Comparison of ENCODE assay signal across 10 cellular contexts in the genomic region with DNA sequence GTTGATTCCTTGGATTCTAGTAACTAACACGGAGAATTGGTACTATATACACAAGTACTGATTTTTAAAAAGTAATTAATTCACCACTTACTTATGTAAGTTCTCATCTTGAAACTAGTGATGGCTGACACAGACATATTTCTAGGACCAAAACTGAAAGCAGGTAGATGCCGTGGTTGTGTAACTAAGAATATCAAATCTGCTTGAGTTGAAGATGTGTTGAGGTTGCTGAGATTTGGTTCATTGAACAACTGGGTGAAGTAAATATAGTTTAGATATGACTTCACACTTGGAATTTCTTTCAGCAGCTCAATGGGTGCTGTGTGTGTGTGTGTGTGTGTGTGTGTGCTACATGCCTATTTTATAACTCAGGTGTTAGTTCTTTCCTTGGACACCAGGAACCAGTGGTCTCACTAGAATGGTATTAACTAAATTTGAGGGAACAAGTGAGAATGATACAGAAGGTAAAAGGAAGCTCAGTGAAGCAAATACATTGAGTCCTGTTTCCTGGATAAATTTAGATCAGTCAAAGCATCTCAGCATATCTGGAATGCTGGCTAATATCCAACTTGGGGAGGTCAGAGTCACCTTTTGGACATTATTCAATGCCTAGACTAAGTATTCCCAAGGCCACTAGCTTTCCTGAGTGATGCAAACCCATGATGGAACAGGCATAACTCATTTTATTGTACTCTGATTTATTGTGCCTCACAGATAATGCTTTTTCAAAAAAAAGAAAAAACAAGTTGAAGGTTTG.
DNase-seq lines count a peak whose midpoint lies in the region; ATAC-seq lines count a peak whose summit lies in the region.
"Had no signal": no experiment of that assay in that cellular context is flagged by ENCODE, and none has a peak within 500 bp of the region (broad histone marks: within the 10 kb centered on the region; RNA-seq: fewer than 3 reads in every experiment).

No MANE protein-coding gene starts in this region.

- CTCF ChIA-PET in activated CD8-positive, alpha-beta T cell treated with anti-CD3 and anti-CD28 coated beads, Interleukin-2, amount 10 ng/mL, durations not matched to agents 7 days and 5 days (lab: Charles Lee): no interaction called here

- peaks cover 5 to 11% (median 10%) of the 10 kb centered on the region in 3 donors for H3K4me1 Mint-ChIP-seq in naive B cell
- no peaks in the 10 kb centered on the region for H3K4me1 Mint-ChIP-seq in activated CD8-positive, alpha-beta T cell treated with anti-CD3 and anti-CD28 coated beads, Interleukin-2, amount 10 ng/mL, durations not matched to agents 7 days and 5 days (ENCODE audit: low read depth)

- POLR2A ChIA-PET in activated CD8-positive, alpha-beta T cell treated with anti-CD3 and anti-CD28 coated beads, Interleukin-2, amount 10 ng/mL, durations not matched to agents 7 days and 5 days (lab: Charles Lee): no interaction called here

- no peak overlapping the region for H3K4me3 Mint-ChIP-seq in naive B cell
- H3K4me3 Mint-ChIP-seq in activated CD8-positive, alpha-beta T cell treated with anti-CD3 and anti-CD28 coated beads, Interleukin-2, amount 10 ng/mL, durations not matched to agents 7 days and 5 days: no peak overlapping the region

- peaks cover 1 to 8% of the 10 kb centered on the region in 2 donors for H3K36me3 Mint-ChIP-seq in naive B cell
- no peaks in the 10 kb centered on the region for H3K36me3 Mint-ChIP-seq in activated CD8-positive, alpha-beta T cell treated with anti-CD3 and anti-CD28 coated beads, Interleukin-2, amount 10 ng/mL, durations not matched to agents 7 days and 5 days (ENCODE audit: low read depth)

- H3K27me3 Mint-ChIP-seq in naive B cell: peaks cover 0 to 9% (median 0%) of the 10 kb centered on the region in 3 donors
- peaks cover 6% of the 10 kb centered on the region for H3K27me3 Mint-ChIP-seq in activated CD8-positive, alpha-beta T cell treated with anti-CD3 and anti-CD28 coated beads, Interleukin-2, amount 10 ng/mL, durations not matched to agents 7 days and 5 days (ENCODE audit: low read depth)

- peaks cover 4 to 10% (median 7%) of the 10 kb centered on the region in 7 donors for H3K9me3 Mint-ChIP-seq in naive B cell
- H3K9me3 Mint-ChIP-seq in activated CD8-positive, alpha-beta T cell treated with anti-CD3 and anti-CD28 coated beads, Interleukin-2, amount 10 ng/mL, durations not matched to agents 7 days and 5 days (ENCODE audit: insufficient read depth): peaks cover 4% of the 10 kb centered on the region

- peak; percentile 90 for ATAC-seq in GM18873 (IDR thresholded peaks at IDR 0.05; ENCODE audit: low FRiP score, unreplicated experiment)
- ATAC-seq in GM21737 (IDR thresholded peaks at IDR 0.05; ENCODE audit: unreplicated experiment): peak; percentile 67
- peak; percentile 98 for ATAC-seq in HG03457 (IDR thresholded peaks at IDR 0.05; ENCODE audit: unreplicated experiment)
- peak; percentile 61 to 75 for ATAC-seq in naive B cell (ENCODE audit: low read depth in 2 of 2)
- no peak for ATAC-seq in left cardiac atrium
- no peak for ATAC-seq in activated CD8-positive, alpha-beta T cell treated with anti-CD3 and anti-CD28 coated beads, Interleukin-2, amount 10 ng/mL, durations not matched to agents 7 days and 5 days

- no peak for DNase-seq in naive B cell
- no peak for DNase-seq in left cardiac atrium
- DNase-seq in activated CD8-positive, alpha-beta T cell treated with anti-CD3 and anti-CD28 coated beads, Interleukin-2, amount 10 ng/mL, durations not matched to agents 7 days and 5 days: no peak
- no peak for DNase-seq in KBM-7
- no peak for DNase-seq in activated CD4-positive, alpha-beta T cell treated with anti-CD3 and anti-CD28 coated beads, Interleukin-2, amount 50 U/mL, for 4 hours
- DNase-seq: activated gamma-delta T cell treated with Interleukin-2 at 50 U/mL for 16 hours, DMS79 had no signal

- intact Hi-C loops in left cardiac atrium (cut with DNase I): no loop called here

- no peak overlapping the region for H3K27ac Mint-ChIP-seq in naive B cell
- no peak overlapping the region for H3K27ac Mint-ChIP-seq in activated CD8-positive, alpha-beta T cell treated with anti-CD3 and anti-CD28 coated beads, Interleukin-2, amount 10 ng/mL, durations not matched to agents 7 days and 5 days

- in situ Hi-C loops in KBM-7 (cut with MboI; ENCODE audit: low pct_unique_long_range_greater_than_20kb, low sequenced_read_pairs): no loop called here

Comparison
In these comparisons a context has a peak if more than half of its experiments do, and no peak if none do; other contexts are left out.
1. ATAC-seq: peak in GM18873 (single experiment), GM21737 (single experiment), HG03457 (single experiment) and naive B cell (2 of 2); none in left cardiac atrium (0 of 2) and activated CD8-positive, alpha-beta T cell treated with anti-CD3 and anti-CD28 coated beads, Interleukin-2, amount 10 ng/mL, durations not matched to agents 7 days and 5 days (single experiment).